Comparison of ENCODE assay signal across 9 cellular contexts in the genomic region with DNA sequence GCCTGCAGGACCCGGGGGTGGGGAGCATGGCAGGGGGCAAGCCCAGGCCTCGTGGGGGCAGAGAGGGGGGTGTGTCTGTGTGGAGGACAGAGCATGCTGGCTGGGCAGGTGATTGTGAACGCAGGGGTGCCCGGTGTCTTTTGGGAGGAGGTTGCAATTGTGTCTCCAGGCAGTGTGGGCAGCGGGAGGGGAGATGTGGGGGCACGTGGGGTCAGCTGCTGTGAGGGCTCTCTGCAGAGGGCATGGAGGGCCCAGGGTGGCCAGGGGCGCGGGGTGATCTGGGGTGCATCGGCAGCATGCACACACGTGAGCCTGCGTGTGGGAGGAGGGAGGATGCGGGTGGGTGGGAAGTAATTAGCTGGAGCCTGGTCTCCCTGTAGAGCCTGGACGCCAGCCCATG. TPM values are rescaled to one million over a fixed set of nuclear protein-coding genes. Genes with fewer than 3 reads are reported as not detected.
"Had no signal": no experiment of that assay in that cellular context is flagged by ENCODE, and none has a peak within 500 bp of the region (broad histone marks: within the 10 kb centered on the region; RNA-seq: fewer than 3 reads in every experiment).

No MANE protein-coding gene starts in this region.

- DNase-seq: GM23248, GOT3, H7, IMR-90, KG1 had no signal

- H3K4me3 ChIP-seq: GM23248, HAP-1, K562 had no signal

- H3K9me3 ChIP-seq: HAP-1 had no signal

- H3K4me1 ChIP-seq: HAP-1 had no signal

- H3K27ac ChIP-seq: GM23248 had no signal

- H3K36me3 ChIP-seq: HAP-1 had no signal

- ATAC-seq: HCT116, K562 had no signal

- H3K9ac ChIP-seq: GM23248 had no signal

RNA-seq across cellular contexts. Expression of gene DIO3, which starts 32.2 kb away (rescaled TPM):
- total RNA-seq: GM23248, H4, IMR-90, K562 had no signal
- polyA plus RNA-seq: GM23248, IMR-90, K562 had no signal
